Comparison of ENCODE assay signal across 8 cellular contexts in genomic region chr22:46748948-46749681, GRCh38. TPM values are rescaled to one million over a fixed set of nuclear protein-coding genes. Genes with fewer than 3 reads are reported as not detected.
DNase-seq lines count a peak whose midpoint lies in the region; ATAC-seq, FAIRE-seq and TF ChIP-seq lines count a peak whose summit lies in the region.

No MANE protein-coding gene starts in this region.

- H3K27ac ChIP-seq in neutrophil (peak overlapping the region; percentile 98), coronary artery (no peak overlapping the region)

- peaks cover 25% of the 10 kb centered on the region for H3K4me1 Mint-ChIP-seq in T-helper 17 cell

- FAIRE-seq in bronchial epithelial cell (lab: Jason Lieb, UNC) = no peak

- H3K36me3 ChIP-seq in bronchial epithelial cell (ENCODE audit: control insufficient read depth, insufficient read depth, low read length) (no peaks in the 10 kb centered on the region), neutrophil (no peaks in the 10 kb centered on the region)

- no peaks in the 10 kb centered on the region for H3K9me3 ChIP-seq in T-helper 17 cell (ENCODE audit: control insufficient read depth, low read length, poor library complexity, severe bottlenecking)
- no peaks in the 10 kb centered on the region for H3K9me3 ChIP-seq in neutrophil

- H3K4me1 ChIP-seq in neutrophil (ENCODE audit: control insufficient read depth in 1 of 2, insufficient read depth in 1 of 2, low read depth in 1 of 2, low read length in 1 of 2) = peaks cover 53% of the 10 kb centered on the region in 2 experiments

- no peak overlapping the region for H3K4me3 ChIP-seq in bronchial epithelial cell (ENCODE audit: low read depth, low read length)
- H3K4me3 ChIP-seq in neutrophil (ENCODE audit: low read depth in 1 of 2, low read length in 1 of 2) = peak overlapping the region; percentile 24 to 27
- H3K4me3 ChIP-seq in coronary artery = no peak overlapping the region

- H3K27me3 ChIP-seq in bronchial epithelial cell (ENCODE audit: control insufficient read depth, insufficient read depth, low read length) = no peaks in the 10 kb centered on the region
- H3K27me3 ChIP-seq in neutrophil = no peaks in the 10 kb centered on the region

- peak overlapping the region; percentile 96 for H3K27ac Mint-ChIP-seq in T-helper 17 cell

- peak; percentile 83 for ATAC-seq in T-helper 17 cell
- ATAC-seq in GM21576 (IDR thresholded peaks at IDR 0.05; ENCODE audit: unreplicated experiment) = no peak

- H3K27me3 Mint-ChIP-seq in T-helper 17 cell = no peaks in the 10 kb centered on the region

- no peaks in the 10 kb centered on the region for H3K36me3 Mint-ChIP-seq in T-helper 17 cell (ENCODE audit: low read depth)

- TF ChIP-seq CTCF in bronchial epithelial cell (IDR thresholded peaks at IDR 0.05; ENCODE audit: insufficient read depth, low read length, severe bottlenecking) = no peak
- no peak for TF ChIP-seq CTCF in neutrophil (IDR thresholded peaks at IDR 0.05)
- no peak for TF ChIP-seq CTCF in coronary artery (IDR thresholded peaks at IDR 0.05)

- peak overlapping the region; percentile 85 for H3K4me3 Mint-ChIP-seq in T-helper 17 cell

- DNase-seq in CMK (ENCODE audit: low read depth) (peak; percentile 38), T-helper 17 cell (peak in 1 of 3 donors; percentile 64), bronchial epithelial cell (ENCODE audit: low read depth) (peak; percentile 21), coronary artery (ENCODE audit: low spot score) (no peak), NCI-H446 treated with DMSO at 0.1 percent for 48 hours (lab: John Stamatoyannopoulos, UW) (no peak), NCI-H2196 (lab: John Stamatoyannopoulos, UW; ENCODE audit: unreplicated experiment) (no peak)

RNA-seq across cellular contexts. Expression of gene CERK, which starts 11.1 kb away (rescaled TPM):
- total RNA-seq in T-helper 17 cell (100 to 1,000 TPM; 164 to 174 TPM), bronchial epithelial cell (29.5 and 36.1 TPM in 2 replicates)

RNA-seq across cellular contexts. Expression of gene TBC1D22A, which starts 13.3 kb away (rescaled TPM):
- 10 to 100 TPM; 42.1 to 43.8 TPM for total RNA-seq in T-helper 17 cell
- total RNA-seq in bronchial epithelial cell = 10.0 and 14.8 TPM in 2 replicates

Comparison
In these comparisons a context has a peak if more than half of its experiments do, and no peak if none do; other contexts are left out.
1. DNase-seq: peak in CMK (single experiment) and bronchial epithelial cell (single experiment); none in coronary artery (single experiment), NCI-H446 treated with DMSO at 0.1 percent for 48 hours (single experiment) and NCI-H2196 (single experiment).
2. H3K4me3 ChIP-seq: peak in neutrophil (2 of 2); none in bronchial epithelial cell (single experiment) and coronary artery (single experiment).